23 cellular contexts compared by ENCODE assay signal in the genomic region with DNA sequence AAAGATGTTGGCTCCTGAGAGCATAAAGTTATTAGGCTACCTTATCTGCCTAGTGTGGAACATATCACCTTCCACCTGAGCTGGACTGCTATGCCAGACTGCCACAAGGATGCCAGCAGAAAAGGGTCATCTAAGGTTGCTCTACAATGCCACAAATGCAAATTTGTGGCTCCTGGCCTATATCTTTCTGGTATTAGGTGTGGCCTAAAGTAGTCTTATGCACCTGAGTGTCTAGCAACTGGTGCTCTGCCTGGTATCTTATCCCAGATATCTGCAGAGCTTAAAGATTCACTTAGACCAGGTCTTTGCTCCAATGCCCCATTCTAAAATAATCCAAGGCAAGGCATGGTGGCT.
"Had no signal": no experiment of that assay in that cellular context is flagged by ENCODE, and none has a peak within 500 bp of the region (broad histone marks: within the 10 kb centered on the region; RNA-seq: fewer than 3 reads in every experiment).

No MANE protein-coding gene starts in this region.

- H3K9ac ChIP-seq: SK-N-SH had no signal

- ATAC-seq: activated CD4-positive, alpha-beta T cell treated with anti-CD3 and anti-CD28 coated beads for 36 hours; activated CD8-positive, alpha-beta T cell treated with anti-CD3 and anti-CD28 coated beads for 36 hours; activated T-cell treated with anti-CD3 and anti-CD28 coated beads, Interleukin-2, amount 50 U/mL, for 72 hours had no signal

- H3K4me2 ChIP-seq: SK-N-SH had no signal

- H3K9me3 Mint-ChIP-seq: activated CD8-positive, alpha-beta T cell treated with anti-CD3 and anti-CD28 coated beads for 36 hours; activated naive CD4-positive, alpha-beta T cell treated with anti-CD3 and anti-CD28 coated beads, Interleukin-2, amount 10 ng/mL, durations not matched to agents 7 days and 5 days; activated naive CD8-positive, alpha-beta T cell treated with anti-CD3 and anti-CD28 coated beads for 36 hours; activated T-cell treated with anti-CD3 and anti-CD28 coated beads, Interleukin-2, amount 50 U/mL, for 72 hours; activated T-helper 2 cell treated with anti-CD3 and anti-CD28 coated beads, Interferon-gamma antibody, Interleukin-2, Interleukin-4, amounts not matched to agents 10 μg/mL and 5 μg/mL and 100 μg/mL, durations not matched to agents 14 hours and 24 hours and 36 hours had no signal

- H3K4me3 Mint-ChIP-seq: activated CD4-positive, alpha-beta T cell treated with anti-CD3 and anti-CD28 coated beads for 36 hours; activated CD8-positive, alpha-beta T cell treated with anti-CD3 and anti-CD28 coated beads for 36 hours; activated naive CD4-positive, alpha-beta T cell treated with anti-CD3 and anti-CD28 coated beads, Interleukin-2, amount 10 ng/mL, durations not matched to agents 7 days and 5 days; activated naive CD8-positive, alpha-beta T cell treated with anti-CD3 and anti-CD28 coated beads for 36 hours; activated T-cell treated with anti-CD3 and anti-CD28 coated beads, Interleukin-2, amount 50 U/mL, for 72 hours had no signal

- H3K27ac Mint-ChIP-seq: activated CD4-positive, alpha-beta T cell treated with anti-CD3 and anti-CD28 coated beads for 36 hours; activated CD8-positive, alpha-beta T cell treated with anti-CD3 and anti-CD28 coated beads for 36 hours; activated naive CD4-positive, alpha-beta T cell treated with anti-CD3 and anti-CD28 coated beads, Interleukin-2, amount 10 ng/mL, durations not matched to agents 7 days and 5 days; activated naive CD8-positive, alpha-beta T cell treated with anti-CD3 and anti-CD28 coated beads for 36 hours; activated T-cell treated with anti-CD3 and anti-CD28 coated beads, Interleukin-2, amount 50 U/mL, for 72 hours; activated T-helper 2 cell treated with anti-CD3 and anti-CD28 coated beads, Interferon-gamma antibody, Interleukin-2, Interleukin-4, amounts not matched to agents 10 μg/mL and 5 μg/mL and 100 μg/mL, durations not matched to agents 14 hours and 24 hours and 36 hours had no signal

- H3K4me1 ChIP-seq: Peyer's patch, SJCRH30 had no signal

- H3K27ac ChIP-seq: Peyer's patch, RWPE1, SJCRH30, VCaP had no signal

- H3K27me3 Mint-ChIP-seq: activated CD4-positive, alpha-beta T cell treated with anti-CD3 and anti-CD28 coated beads for 36 hours; activated CD8-positive, alpha-beta T cell treated with anti-CD3 and anti-CD28 coated beads for 36 hours; activated naive CD4-positive, alpha-beta T cell treated with anti-CD3 and anti-CD28 coated beads, Interleukin-2, amount 10 ng/mL, durations not matched to agents 7 days and 5 days; activated naive CD8-positive, alpha-beta T cell treated with anti-CD3 and anti-CD28 coated beads for 36 hours had no signal

- H3K4me3 ChIP-seq: Peyer's patch, SJCRH30 had no signal

- H3K9me3 ChIP-seq: Peyer's patch, SJCRH30, SK-N-SH had no signal

- H3K27me3 ChIP-seq: Peyer's patch, SJCRH30 had no signal

- H3K36me3 ChIP-seq: Peyer's patch, SJCRH30 had no signal

- DNase-seq: activated CD4-positive, alpha-beta T cell treated with anti-CD3 and anti-CD28 coated beads for 36 hours; activated CD4-positive, alpha-beta T cell treated with anti-CD3 and anti-CD28 coated beads, Interleukin-2, amount 50 U/mL, for 1 hour; activated CD8-positive, alpha-beta memory T cell treated with anti-CD3 and anti-CD28 coated beads, Interleukin-2, amount 50 U/mL, for 4 hours; activated CD8-positive, alpha-beta T cell treated with anti-CD3 and anti-CD28 coated beads for 36 hours; activated gamma-delta T cell treated with Interleukin-2 at 50 U/mL for 16 hours; activated naive CD4-positive, alpha-beta T cell treated with anti-CD3 and anti-CD28 coated beads, Interleukin-2, amount 10 ng/mL, durations not matched to agents 7 days and 5 days; activated naive CD8-positive, alpha-beta T cell treated with anti-CD3 and anti-CD28 coated beads for 36 hours; activated T-cell treated with anti-CD3 and anti-CD28 coated beads, Interleukin-2, amount 50 U/mL, for 72 hours; cerebellar nuclear complex; NCI-H1092; NCI-H1930; NCI-H2107; NCI-H2171 treated with DMSO at 0.1 percent for 48 hours; NCI-H226; NCI-H82; Peyer's patch; Right ventricle myocardium superior; SJCRH30; SK-N-SH; T-helper 1 cell had no signal

- H3K36me3 Mint-ChIP-seq: activated naive CD4-positive, alpha-beta T cell treated with anti-CD3 and anti-CD28 coated beads, Interleukin-2, amount 10 ng/mL, durations not matched to agents 7 days and 5 days had no signal

- H3K4me1 Mint-ChIP-seq: activated CD4-positive, alpha-beta T cell treated with anti-CD3 and anti-CD28 coated beads for 36 hours; activated naive CD4-positive, alpha-beta T cell treated with anti-CD3 and anti-CD28 coated beads, Interleukin-2, amount 10 ng/mL, durations not matched to agents 7 days and 5 days had no signal
